ENCODE assay signal across 19 cellular contexts in the genomic region with DNA sequence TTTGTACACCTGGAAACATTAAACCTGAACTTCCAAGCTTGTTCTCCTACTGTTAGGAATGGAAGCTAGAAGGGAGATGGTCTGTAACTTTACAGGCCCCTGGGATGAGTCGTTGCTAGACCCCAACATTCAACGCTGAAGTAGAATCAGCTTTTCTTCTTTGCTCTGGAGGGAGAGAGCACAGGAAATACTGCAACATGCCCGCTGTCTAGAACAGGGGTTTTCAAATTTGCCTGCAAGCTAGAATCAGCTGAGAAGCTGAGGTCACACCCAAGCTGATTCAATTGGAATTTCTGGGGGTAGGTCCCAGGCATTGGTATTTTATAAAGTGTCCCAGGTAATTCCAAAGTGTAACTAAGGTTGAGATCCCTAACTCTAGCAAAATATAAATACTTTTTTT.
"Had no signal": no experiment of that assay in that cellular context is flagged by ENCODE, and none has a peak within 500 bp of the region (broad histone marks: within the 10 kb centered on the region; RNA-seq: fewer than 3 reads in every experiment).

No MANE protein-coding gene starts in this region.

- H3K27me3 Mint-ChIP-seq: stimulated activated naive CD8-positive, alpha-beta T cell treated with anti-CD3 and anti-CD28 coated beads, Interleukin-15, amount 100 ng/mL, for 72 hours had no signal

- H3K4me1 Mint-ChIP-seq: stimulated activated naive CD8-positive, alpha-beta T cell treated with anti-CD3 and anti-CD28 coated beads, Interleukin-15, amount 100 ng/mL, for 72 hours had no signal

- H3K36me3 Mint-ChIP-seq: naive B cell; stimulated activated naive B cell treated with anti-CD40 and anti-IgM and Interleukin-4, amounts not matched to agents 10 μg/mL and 1 μg/mL and 100 μg/mL, for 72 hours had no signal

- ATAC-seq: heart left ventricle; stimulated activated naive B cell treated with anti-CD40 and anti-IgM and Interleukin-4, amounts not matched to agents 10 μg/mL and 1 μg/mL and 100 μg/mL, for 72 hours; stimulated activated naive CD8-positive, alpha-beta T cell treated with anti-CD3 and anti-CD28 coated beads, Interleukin-15, amount 100 ng/mL, for 72 hours had no signal

- DNase-seq: cerebellar nuclear complex; colonic mucosa; dermis blood vessel endothelial cell; endodermal cell; heart left ventricle; hippocampal formation; kidney glomerular epithelial cell; naive B cell; nephron progenitor cell; posterior cingulate gyrus; sigmoid colon; stimulated activated CD4-positive, alpha-beta T cell treated with anti-CD3 and anti-CD28 coated beads, Interleukin-2, amount 100 ng/mL, for 24 hours; stimulated activated CD4-positive, alpha-beta T cell treated with anti-CD3 and anti-CD28 coated beads, Interleukin-4, amount 100 ng/mL, for 4 hours; stimulated activated naive B cell treated with anti-CD40 and anti-IgM and Interleukin-4, amounts not matched to agents 10 μg/mL and 1 μg/mL and 100 μg/mL, for 72 hours; stimulated activated naive CD8-positive, alpha-beta T cell treated with anti-CD3 and anti-CD28 coated beads, Interleukin-15, amount 100 ng/mL, for 72 hours; testis; transverse colon had no signal

- H3K27ac ChIP-seq: colonic mucosa, heart left ventricle, neutrophil, sigmoid colon, skin epidermis, testis, transverse colon had no signal

- H3K4me1 ChIP-seq: colonic mucosa, sigmoid colon, testis, transverse colon had no signal

- H3K27me3 ChIP-seq: colonic mucosa, heart left ventricle, neutrophil, sigmoid colon, testis had no signal

- H3K9me3 Mint-ChIP-seq: endodermal cell; naive B cell; nephron progenitor cell; stimulated activated naive B cell treated with anti-CD40 and anti-IgM and Interleukin-4, amounts not matched to agents 10 μg/mL and 1 μg/mL and 100 μg/mL, for 72 hours; stimulated activated naive CD8-positive, alpha-beta T cell treated with anti-CD3 and anti-CD28 coated beads, Interleukin-15, amount 100 ng/mL, for 72 hours had no signal

- H3K9me3 ChIP-seq: colonic mucosa, heart left ventricle, neutrophil, sigmoid colon, testis, transverse colon had no signal

- H3K27ac Mint-ChIP-seq: endodermal cell; nephron progenitor cell; stimulated activated naive B cell treated with anti-CD40 and anti-IgM and Interleukin-4, amounts not matched to agents 10 μg/mL and 1 μg/mL and 100 μg/mL, for 72 hours; stimulated activated naive CD8-positive, alpha-beta T cell treated with anti-CD3 and anti-CD28 coated beads, Interleukin-15, amount 100 ng/mL, for 72 hours had no signal

- H3K36me3 ChIP-seq: colonic mucosa, neutrophil, sigmoid colon, transverse colon had no signal

- H3K4me3 ChIP-seq: colonic mucosa, heart left ventricle, sigmoid colon, skin epidermis, testis, transverse colon had no signal

- H3K4me3 Mint-ChIP-seq: endodermal cell; naive B cell; nephron progenitor cell; stimulated activated naive B cell treated with anti-CD40 and anti-IgM and Interleukin-4, amounts not matched to agents 10 μg/mL and 1 μg/mL and 100 μg/mL, for 72 hours; stimulated activated naive CD8-positive, alpha-beta T cell treated with anti-CD3 and anti-CD28 coated beads, Interleukin-15, amount 100 ng/mL, for 72 hours had no signal
